14 cellular contexts compared by ENCODE assay signal in the genomic region with DNA sequence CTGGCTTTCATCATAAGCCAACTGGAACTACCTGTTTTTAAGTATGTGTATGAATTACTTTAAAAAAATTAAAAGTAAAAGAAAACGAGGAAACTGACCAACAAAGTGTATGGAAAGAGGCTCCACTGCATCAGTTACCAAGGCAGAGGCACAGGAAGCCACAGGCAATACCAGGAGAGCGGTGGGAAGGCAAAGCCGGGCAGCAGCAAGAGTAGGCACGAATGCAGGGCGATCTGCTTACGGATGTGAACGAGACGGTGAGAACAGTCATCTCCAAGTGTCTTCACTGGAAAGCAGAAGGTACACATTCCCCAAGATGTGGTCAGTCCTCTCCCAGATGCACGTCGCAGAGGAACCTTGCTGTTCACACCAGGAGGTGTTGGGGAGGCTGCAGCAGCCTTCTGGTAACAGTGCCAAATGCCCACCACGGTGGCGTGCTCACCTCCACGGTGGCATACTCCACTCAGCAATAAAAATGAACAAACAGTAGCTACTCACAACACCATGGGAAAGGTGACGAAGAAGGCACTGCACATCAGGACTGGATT. TPM values are rescaled to one million over a fixed set of nuclear protein-coding genes. Genes with fewer than 3 reads are reported as not detected.
DNase-seq lines count a peak whose midpoint lies in the region; ATAC-seq, FAIRE-seq and TF ChIP-seq lines count a peak whose summit lies in the region.
"Had no signal": no experiment of that assay in that cellular context is flagged by ENCODE, and none has a peak within 500 bp of the region (broad histone marks: within the 10 kb centered on the region; RNA-seq: fewer than 3 reads in every experiment).

No MANE protein-coding gene starts in this region.

- no peak for FAIRE-seq in HepG2 (lab: Jason Lieb, UNC)

- no peak for TF ChIP-seq RAD21 in HepG2 (CRISPR knock-in tag; IDR thresholded peaks at IDR 0.05)

- CTCF ChIA-PET in HepG2 (lab: Yijun Ruan, JAX; ENCODE audit: low intra/inter-chr PET ratio, low total read pairs): no interaction called here

- POLR2A ChIA-PET in HepG2 (lab: Yijun Ruan, JAX): no interaction called here

- peaks cover 32 to 48% of the 10 kb centered on the region in 2 donors for H3K4me1 Mint-ChIP-seq in natural killer cell treated with Interleukin-12 subunit alpha and Interleukin-12 subunit beta and Interleukin-15 and Interleukin-18, amount 100 ng/mL, for 72 hours (ENCODE audit: low read depth in 2 of 2)

- TF ChIP-seq POLR2A in HepG2 (IDR thresholded peaks at IDR 0.05; ENCODE audit: insufficient read depth in 1 of 2, low read depth in 2 of 2, low read length in 2 of 2): no peak
- no peak for TF ChIP-seq POLR2A in right lobe of liver (IDR thresholded peaks at IDR 0.05)

- peaks cover 42% of the 10 kb centered on the region for H3K79me2 ChIP-seq in HepG2 (ENCODE audit: insufficient read depth, low read length)

- DNase-seq in SIG-M5 treated with dmso at 0.1 percent for 504 hours (lab: John Stamatoyannopoulos, UW; ENCODE audit: unreplicated experiment): peak; percentile 16
- DNase-seq in SIG-M5 (lab: John Stamatoyannopoulos, UW): no peak
- DNase-seq in HepG2 (ENCODE audit: low spot score): no peak
- no peak for DNase-seq in right lobe of liver
- DNase-seq in natural killer cell treated with Interleukin-12 subunit alpha and Interleukin-12 subunit beta and Interleukin-15 and Interleukin-18, amount 100 ng/mL, for 72 hours (ENCODE audit: low spot score): peak; percentile 51
- no peak for DNase-seq in effector CD4-positive, alpha-beta T cell
- DNase-seq in activated gamma-delta T cell (lab: John Stamatoyannopoulos, UW): no peak
- DNase-seq: NCI-H1417, NCI-H1930, NCI-H2171 treated with DMSO at 0.1 percent for 48 hours had no signal

- ATAC-seq in HepG2 (no peak), right lobe of liver (no peak), GM21825 (IDR thresholded peaks at IDR 0.05; ENCODE audit: unreplicated experiment) (no peak)
- ATAC-seq in natural killer cell treated with Interleukin-12 subunit alpha and Interleukin-12 subunit beta and Interleukin-15 and Interleukin-18, amount 100 ng/mL, for 72 hours: no peak

- H3K36me3 ChIP-seq in HepG2 (replicated peaks in 1 of 2; ENCODE audit: control insufficient read depth in 1 of 2, insufficient read depth in 2 of 2, low read length in 2 of 2) (peaks cover 45 to 76% of the 10 kb centered on the region in 2 experiments), right lobe of liver (peaks cover 0 to 3% (median 2%) of the 10 kb centered on the region in 4 donors)

- H3K27me3 Mint-ChIP-seq in natural killer cell treated with Interleukin-12 subunit alpha and Interleukin-12 subunit beta and Interleukin-15 and Interleukin-18, amount 100 ng/mL, for 72 hours: no peaks in the 10 kb centered on the region
- H3K27me3 Mint-ChIP-seq: IgD-negative memory B cell had no signal

- 0 out of 2 replicates have a peak, but pooled peaks cover 3% of the 10 kb centered on the region for H3K9me3 ChIP-seq in HepG2 (ENCODE audit: low read length)
- H3K9me3 ChIP-seq in right lobe of liver: no peaks in the 10 kb centered on the region
- H3K9me3 ChIP-seq: Peyer's patch had no signal

- TF ChIP-seq CTCF in HepG2 (CRISPR knock-in tag; IDR thresholded peaks at IDR 0.05) (no peak), right lobe of liver (IDR thresholded peaks at IDR 0.05) (no peak)

- H3K27ac ChIP-seq in HepG2 (ENCODE audit: extremely low read length, insufficient read depth, low read length): no peak overlapping the region
- no peak overlapping the region for H3K27ac ChIP-seq in right lobe of liver
- H3K27ac ChIP-seq: 22Rv1, Peyer's patch had no signal

- H2AFZ ChIP-seq in HepG2 (ENCODE audit: low read length): no peak overlapping the region

- H3K27ac Mint-ChIP-seq in natural killer cell treated with Interleukin-12 subunit alpha and Interleukin-12 subunit beta and Interleukin-15 and Interleukin-18, amount 100 ng/mL, for 72 hours: peak overlapping the region in 1 of 2 donors; percentile 51
- H3K27ac Mint-ChIP-seq: IgD-negative memory B cell had no signal

- peak overlapping the region; percentile 22 for H3K4me3 Mint-ChIP-seq in natural killer cell treated with Interleukin-12 subunit alpha and Interleukin-12 subunit beta and Interleukin-15 and Interleukin-18, amount 100 ng/mL, for 72 hours
- H3K4me3 Mint-ChIP-seq: IgD-negative memory B cell had no signal

- peaks cover 40% of the 10 kb centered on the region for H3K4me1 ChIP-seq in HepG2 (ENCODE audit: insufficient read depth, low read length)
- H3K4me1 ChIP-seq in right lobe of liver: peaks cover 0 to 26% (median 8%) of the 10 kb centered on the region in 4 donors

- no peaks in the 10 kb centered on the region for H3K27me3 ChIP-seq in HepG2 (ENCODE audit: control insufficient read depth in 1 of 2, insufficient read depth in 2 of 2, low read length in 2 of 2)
- no peaks in the 10 kb centered on the region for H3K27me3 ChIP-seq in right lobe of liver
- H3K27me3 ChIP-seq: Peyer's patch had no signal

- TF ChIP-seq EP300 in HepG2 (IDR thresholded peaks at IDR 0.05; ENCODE audit: low read depth in 2 of 2, low read length in 2 of 2) (no peak), HepG2 (CRISPR knock-in tag; IDR thresholded peaks at IDR 0.05; ENCODE audit: borderline replicate concordance) (no peak)

- no peak overlapping the region for H3K4me2 ChIP-seq in HepG2 (ENCODE audit: low read depth, low read length)

- in situ Hi-C loops in HepG2 (cut with HindIII; ENCODE audit: extremely low pct_ligation_motif_present, low pct_unique_long_range_greater_than_20kb): no loop called here

- intact Hi-C loops in HepG2 (cut with micrococcal nuclease; ENCODE audit: unreplicated experiment): no loop called here
- intact Hi-C loops in right lobe of liver (cut with DNase I): no loop called here

- H3K36me3 Mint-ChIP-seq in natural killer cell treated with Interleukin-12 subunit alpha and Interleukin-12 subunit beta and Interleukin-15 and Interleukin-18, amount 100 ng/mL, for 72 hours: peaks cover 6% of the 10 kb centered on the region

- H4K20me1 ChIP-seq in HepG2 (ENCODE audit: insufficient read depth, low read length): peaks cover 38% of the 10 kb centered on the region; the same call in 1 of the 2 replicates

- 95% methylated on average over 14 of the region's 14 CpGs for WGBS in HepG2 (ENCODE audit: low lambda C conversion rate)
- WGBS in right lobe of liver (ENCODE audit: insufficient coverage, low coverage, low lambda C conversion rate, missing lambda C conversion rate): 88% methylated on average over 2 of the region's 14 CpGs

- H3K9me3 Mint-ChIP-seq in natural killer cell treated with Interleukin-12 subunit alpha and Interleukin-12 subunit beta and Interleukin-15 and Interleukin-18, amount 100 ng/mL, for 72 hours: peaks cover 5% of the 10 kb centered on the region

- H3K9ac ChIP-seq in HepG2 (ENCODE audit: insufficient read depth, low read depth, low read length): no peak overlapping the region

- no TSS peak for BruUV-seq in HepG2 (replicated peaks; lab: Mats Ljungman, UMichigan)

- H3K4me3 ChIP-seq in HepG2 (replicated peaks in 1 of 3; ENCODE audit: insufficient read depth in 1 of 3, low read depth in 2 of 3, low read length in 3 of 3) (no peak overlapping the region), right lobe of liver (no peak overlapping the region)
- H3K4me3 ChIP-seq: Peyer's patch had no signal

TF ChIP-seq in HepG2, 621 proteins besides CTCF, POLR2A, EP300 and RAD21 (continues in another document):
- no peak for TF ChIP-seq IRF2 (CRISPR knock-in tag; IDR thresholded peaks at IDR 0.05)
- no peak for TF ChIP-seq MNT (IDR thresholded peaks at IDR 0.05)
- peak; percentile 73 for TF ChIP-seq RBM22 (optimal IDR thresholded peaks at IDR 0.05; ENCODE audit: low read length)
- no peak for TF ChIP-seq RAD51 (IDR thresholded peaks at IDR 0.05; ENCODE audit: borderline replicate concordance)
- no peak for TF ChIP-seq ZNF256 (CRISPR knock-in tag; conservative IDR thresholded peaks at IDR 0.05)

RNA-seq across cellular contexts. Expression of gene HS6ST1, which starts 43.1 kb away (rescaled TPM):
- total RNA-seq in HepG2 (2016; rRNA removed; fragmentation: Illumina TruSeq; extraction: Trizol) (68.4 and 84.6 TPM in 2 replicates), right lobe of liver (10 to 100 TPM; 18.0 to 53.5 (median 31.0) TPM)
- total RNA-seq in HepG2 (2016; cell fraction: cytosol; rRNA removed; fragmentation: Illumina TruSeq; extraction: Trizol; ENCODE audit: low read depth): 8.0 TPM in 2 replicates
- total RNA-seq in HepG2 (2016; cell fraction: insoluble cytoplasmic fraction; rRNA removed; fragmentation: Illumina TruSeq; extraction: Trizol): 60.2 and 86.4 TPM in 2 replicates
- total RNA-seq in HepG2 (2016; cell fraction: membrane; rRNA removed; fragmentation: Illumina TruSeq; extraction: Trizol): 38.4 and 40.3 TPM in 2 replicates
- 59.1 and 66.3 TPM in 2 replicates for total RNA-seq in HepG2 (2016; cell fraction: nucleus; rRNA removed; fragmentation: Illumina TruSeq; extraction: Trizol)
- 34.5 and 42.2 TPM in 2 replicates for polyA plus RNA-seq in HepG2 (2011; rRNA removed)
- 35.2 and 53.7 TPM in 2 replicates for polyA plus RNA-seq in HepG2 (2011; cell fraction: cytosol; rRNA removed)
- polyA plus RNA-seq in HepG2 (2011; cell fraction: nucleus; rRNA removed): 38.8 and 44.3 TPM in 2 replicates
- polyA plus RNA-seq in HepG2 (2012): 50.2 and 79.5 TPM in 2 replicates
- 5.2 and 5.6 TPM in 2 replicates for polyA plus RNA-seq in HepG2 (2016; cell fraction: cytosol; fragmentation: Illumina TruSeq; extraction: Trizol; ENCODE audit: low read depth)
- 70.3 and 83.1 TPM in 2 replicates for polyA plus RNA-seq in HepG2 (2016; cell fraction: insoluble cytoplasmic fraction; fragmentation: Illumina TruSeq; extraction: Trizol; ENCODE audit: low read depth)
- 24.6 and 27.0 TPM in 2 replicates for polyA plus RNA-seq in HepG2 (2016; cell fraction: membrane; fragmentation: Illumina TruSeq; extraction: Trizol; ENCODE audit: low read depth)
- polyA plus RNA-seq in HepG2 (2016; cell fraction: nucleus; fragmentation: Illumina TruSeq; extraction: Trizol; ENCODE audit: insufficient read depth, low read depth): 106 and 113 TPM in 2 replicates
- 7.6 and 148 TPM in 2 replicates for polyA minus RNA-seq in HepG2 (2011; rRNA and poly(A)+ RNA removed; ENCODE audit: low replicate concordance)
- polyA minus RNA-seq in HepG2 (2011; cell fraction: cytosol; rRNA and poly(A)+ RNA removed): 47.4 and 52.3 TPM in 2 replicates
- polyA minus RNA-seq in HepG2 (2011; cell fraction: nucleus; rRNA and poly(A)+ RNA removed): 39.0 and 60.8 TPM in 2 replicates
- 10 to 100 TPM; 17.5 to 25.5 TPM for total RNA-seq in natural killer cell treated with Interleukin-12 subunit alpha and Interleukin-12 subunit beta and Interleukin-15 and Interleukin-18, amount 100 ng/mL, for 72 hours

Comparison
In these comparisons a context has a peak if more than half of its experiments do, and no peak if none do; other contexts are left out.
1. DNase-seq: peak in SIG-M5 treated with dmso at 0.1 percent for 504 hours (single experiment) and natural killer cell treated with Interleukin-12 subunit alpha and Interleukin-12 subunit beta and Interleukin-15 and Interleukin-18, amount 100 ng/mL, for 72 hours (single experiment); none in SIG-M5 (single experiment), HepG2 (single experiment), right lobe of liver (0 of 3), effector CD4-positive, alpha-beta T cell (single experiment) and activated gamma-delta T cell (single experiment).